ENCODE assay signal across 9 cellular contexts in genomic region chr15:78759361-78759998, GRCh38. TPM values are rescaled to one million over a fixed set of nuclear protein-coding genes. Genes with fewer than 3 reads are reported as not detected.
A peak's percentile ranks its signal among the peaks of the same experiment; 100 is the strongest.
DNase-seq lines count a peak whose midpoint lies in the region; ATAC-seq and TF ChIP-seq lines count a peak whose summit lies in the region.
"Not testable (repeated sequence)": the region's sequence is repeated elsewhere in the genome, so short reads cannot be mapped to it uniquely, and the experiment has no call there.
"Had no signal": no experiment of that assay in that cellular context is flagged by ENCODE, and none has a peak within 500 bp of the region (broad histone marks: within the 10 kb centered on the region; RNA-seq: fewer than 3 reads in every experiment).

No MANE protein-coding gene starts in this region.

- H3K4me1 ChIP-seq in DOHH2 (ENCODE audit: control insufficient read depth, low read length) (peaks cover 74% of the 10 kb centered on the region), RWPE2 (ENCODE audit: insufficient read depth, poor library complexity, severe bottlenecking) (peaks cover 15% of the 10 kb centered on the region), heart left ventricle (peaks cover 16 to 78% (median 57%) of the 10 kb centered on the region in 12 donors), lower lobe of right lung (peaks cover 28% of the 10 kb centered on the region), ovary (ENCODE audit: insufficient read depth) (peaks cover 23% of the 10 kb centered on the region), transverse colon (peaks cover 4 to 22% (median 6%) of the 10 kb centered on the region in 4 donors)

- intact Hi-C loops in heart left ventricle (cut with DNase I) (loop anchor here in 4 of 10 donors (2.0 to 10.0 kb wide), 5 partner anchors 47 to 115 kb away; partner anchors contain the start of genes MORF4L1 (in 2 of the 4) and ADAMTS7 (in 1 of the 4)), ovary (cut with DNase I) (loop anchor here in 2 of 4 donors (10.0 kb wide), 2 partner anchors 115 to 425 kb away; partner anchors contain the start of gene MORF4L1 (in 1 of the 2))
- intact Hi-C loops in lower lobe of right lung (cut with DNase I); transverse colon (cut with DNase I; ENCODE audit: low total_unique reads): not testable (repeated sequence)

- in situ Hi-C loops in transverse colon (cut with MboI; ENCODE audit: low pct_ligation_motif_present in 1 of 4, low pct_unique_long_range_greater_than_20kb in 1 of 4, low sequenced_read_pairs in 3 of 4) = not testable (repeated sequence)

- TF ChIP-seq EP300 in ovary (IDR thresholded peaks at IDR 0.05); transverse colon (IDR thresholded peaks at IDR 0.05; ENCODE audit: low read depth): not testable (repeated sequence)

- TF ChIP-seq CTCF in DOHH2 (IDR thresholded peaks at IDR 0.05; ENCODE audit: low read depth, low read length, poor library complexity, severe bottlenecking); RWPE2 (IDR thresholded peaks at IDR 0.05; ENCODE audit: poor library complexity, severe bottlenecking); chondrocyte (IDR thresholded peaks at IDR 0.05); heart left ventricle (IDR thresholded peaks at IDR 0.05); lower lobe of right lung (IDR thresholded peaks at IDR 0.05); ovary (IDR thresholded peaks at IDR 0.05); transverse colon (IDR thresholded peaks at IDR 0.05): not testable (repeated sequence)

- peaks cover 53% of the 10 kb centered on the region for H3K4me1 Mint-ChIP-seq in chondrocyte (ENCODE audit: low read depth)
- H3K4me1 Mint-ChIP-seq in stimulated activated memory B cell treated with anti-CD40 and anti-IgM and Interleukin-4, amounts not matched to agents 10 μg/mL and 1 μg/mL and 100 μg/mL, for 72 hours = peaks cover 81% of the 10 kb centered on the region

- not testable (repeated sequence) for ATAC-seq in RWPE2 (ENCODE audit: low read depth); heart left ventricle; lower lobe of right lung; stimulated activated memory B cell treated with anti-CD40 and anti-IgM and Interleukin-4, amounts not matched to agents 10 μg/mL and 1 μg/mL and 100 μg/mL, for 72 hours

- H3K36me3 ChIP-seq in DOHH2 (ENCODE audit: control insufficient read depth, low read length); RWPE2 (ENCODE audit: low read depth); heart left ventricle; lower lobe of right lung; ovary; transverse colon: not testable (repeated sequence)

- not testable (repeated sequence) for H3K4me3 Mint-ChIP-seq in chondrocyte (ENCODE audit: unreplicated experiment); stimulated activated memory B cell treated with anti-CD40 and anti-IgM and Interleukin-4, amounts not matched to agents 10 μg/mL and 1 μg/mL and 100 μg/mL, for 72 hours

- H3K27me3 ChIP-seq in DOHH2 (ENCODE audit: control insufficient read depth, low read length); RWPE2 (ENCODE audit: insufficient read depth, poor library complexity, severe bottlenecking); heart left ventricle; lower lobe of right lung (ENCODE audit: low read depth); ovary; transverse colon: not testable (repeated sequence)

- peak overlapping the region; percentile 64 for H3K4me3 ChIP-seq in DOHH2 (ENCODE audit: low read length)
- not testable (repeated sequence) for H3K4me3 ChIP-seq in RWPE2 (ENCODE audit: severe bottlenecking); heart left ventricle; lower lobe of right lung; ovary; transverse colon

- H3K27ac ChIP-seq in DOHH2 (ENCODE audit: low read depth, low read length) = peak overlapping the region; percentile 96
- not testable (repeated sequence) for H3K27ac ChIP-seq in RWPE2 (ENCODE audit: poor library complexity, severe bottlenecking); lower lobe of right lung
- peak overlapping the region in 10 of 12 donors; percentile 6 to 80 (median 68) for H3K27ac ChIP-seq in heart left ventricle
- H3K27ac ChIP-seq in ovary = peak overlapping the region in 1 of 2 donors; percentile 74
- H3K27ac ChIP-seq in transverse colon = peak overlapping the region; percentile 52 to 75 (median 58)

- H3K9me3 Mint-ChIP-seq in chondrocyte (ENCODE audit: low read depth); stimulated activated memory B cell treated with anti-CD40 and anti-IgM and Interleukin-4, amounts not matched to agents 10 μg/mL and 1 μg/mL and 100 μg/mL, for 72 hours: not testable (repeated sequence)

- not testable (repeated sequence) for H3K36me3 Mint-ChIP-seq in chondrocyte (ENCODE audit: low read depth); stimulated activated memory B cell treated with anti-CD40 and anti-IgM and Interleukin-4, amounts not matched to agents 10 μg/mL and 1 μg/mL and 100 μg/mL, for 72 hours

- not testable (repeated sequence) for H4K20me1 ChIP-seq in DOHH2 (ENCODE audit: control insufficient read depth, insufficient read depth, low read depth, low read length)

- H3F3A ChIP-seq in DOHH2 (ENCODE audit: control insufficient read depth, insufficient read depth) = peaks cover 13% of the 10 kb centered on the region

- H3K79me2 ChIP-seq in DOHH2 (ENCODE audit: control insufficient read depth, low read length) = not testable (repeated sequence)

- DNase-seq in RWPE2 (ENCODE audit: low spot score) = peak; percentile 69
- peak; percentile 84 for DNase-seq in chondrocyte (ENCODE audit: low spot score)
- DNase-seq in heart left ventricle = peak in 4 of 5 donors; percentile 8 to 65 (median 34)
- DNase-seq in lower lobe of right lung = peak; percentile 39
- peak in 3 of 5 donors; percentile 22 to 56 (median 52) for DNase-seq in ovary
- not testable (repeated sequence) for DNase-seq in transverse colon

- 75 to 77% (median 76%) methylated on average over 35 of the region's 35 CpGs for WGBS in heart left ventricle, 4 donors
- 59 to 88% (median 63%) methylated on average over 26 to 35 of the region's 35 CpGs for WGBS in ovary, 3 donors
- 85 to 100% methylated on average over 6 to 26 of the region's 35 CpGs for WGBS in transverse colon (ENCODE audit: low coverage in 1 of 2), 2 donors

- peak overlapping the region; percentile 84 for H3K4me2 ChIP-seq in DOHH2 (ENCODE audit: low read length)

- not testable (repeated sequence) for H3K27me3 Mint-ChIP-seq in chondrocyte (ENCODE audit: low read depth); stimulated activated memory B cell treated with anti-CD40 and anti-IgM and Interleukin-4, amounts not matched to agents 10 μg/mL and 1 μg/mL and 100 μg/mL, for 72 hours

- H3K9me3 ChIP-seq in DOHH2 (ENCODE audit: control insufficient read depth, insufficient read depth, low read length); RWPE2 (ENCODE audit: severe bottlenecking); heart left ventricle; lower lobe of right lung; ovary; transverse colon: not testable (repeated sequence)

- not testable (repeated sequence) for TF ChIP-seq POLR2A in heart left ventricle (IDR thresholded peaks at IDR 0.05); ovary (IDR thresholded peaks at IDR 0.05); transverse colon (IDR thresholded peaks at IDR 0.05)

- H3K27ac Mint-ChIP-seq in chondrocyte (ENCODE audit: unreplicated experiment) = peak overlapping the region; percentile 88
- peak overlapping the region; percentile 96 for H3K27ac Mint-ChIP-seq in stimulated activated memory B cell treated with anti-CD40 and anti-IgM and Interleukin-4, amounts not matched to agents 10 μg/mL and 1 μg/mL and 100 μg/mL, for 72 hours

- not testable (repeated sequence) for H3K9me2 ChIP-seq in DOHH2 (replicated peaks; ENCODE audit: control insufficient read depth, low read length)

RNA-seq across cellular contexts. Expression of gene ADAMTS7, which starts 51.8 kb away (rescaled TPM):
- total RNA-seq in chondrocyte (111 to 144 TPM (median 113 TPM) in 3 replicates), heart left ventricle (10 to 100 TPM in 6 of 9 donors, 1 to 10 TPM in 3; 8.0 to 29.9 (median 13.9) TPM), lower lobe of right lung (5.3 TPM), ovary (10 to 100 TPM in 3 of 7 donors, 1 to 10 TPM in 4; 3.5 to 16.5 (median 8.8) TPM), transverse colon (1 to 10 TPM in 3 of 4 donors, under 1 TPM in 1; 0.95 to 4.8 (median 1.7) TPM)
- polyA plus RNA-seq in heart left ventricle (10 to 100 TPM in 1 of 2 donors, 1 to 10 TPM in 1; 5.0 to 18.6 TPM), ovary (1 to 10 TPM; 2.1 to 7.6 TPM)
- polyA plus RNA-seq: naive thymus-derived CD4-positive, alpha-beta T cell had no signal
